Comparison of ENCODE assay signal across 8 cellular contexts in the genomic region with DNA sequence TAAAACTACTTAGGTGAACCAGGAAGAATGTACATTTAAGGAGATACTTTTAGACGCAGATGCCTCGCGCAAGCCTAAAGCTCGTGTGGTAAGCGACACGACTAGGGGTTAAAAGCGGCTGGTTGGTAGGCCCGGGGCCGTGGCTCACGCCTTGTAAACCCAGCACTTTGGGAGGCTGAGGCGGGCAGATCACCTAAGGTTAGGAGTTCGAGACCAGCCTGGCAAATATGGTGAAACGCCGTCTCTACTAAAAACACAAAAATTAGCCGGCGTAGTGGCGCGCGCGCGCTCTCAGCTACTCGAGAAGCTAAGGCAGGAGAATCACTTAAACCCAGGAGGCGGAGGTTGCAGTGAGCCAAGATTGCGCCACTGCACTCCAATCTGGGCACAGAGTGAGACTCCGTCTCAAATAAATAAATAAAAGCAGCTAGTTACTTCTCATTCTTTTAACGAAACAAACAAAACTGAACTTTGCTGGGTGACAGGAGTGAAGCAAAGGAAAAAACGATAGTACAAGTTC. TPM values are rescaled to one million over a fixed set of nuclear protein-coding genes. Genes with fewer than 3 reads are reported as not detected.
A peak's percentile ranks its signal among the peaks of the same experiment; 100 is the strongest.
DNase-seq lines count a peak whose midpoint lies in the region; FAIRE-seq and TF ChIP-seq lines count a peak whose summit lies in the region.

No MANE protein-coding gene starts in this region.

- peak overlapping the region; percentile 99 for H3K27ac Mint-ChIP-seq in activated CD4-positive, alpha-beta memory T cell treated with anti-CD3 and anti-CD28 coated beads, Interleukin-2, amount 10 ng/mL, durations not matched to agents 7 days and 5 days

- TF ChIP-seq CTCF in epithelial cell of proximal tubule (conservative IDR thresholded peaks at IDR 0.05; ENCODE audit: low read depth, low read length) = no peak

- POLR2A ChIA-PET in activated CD4-positive, alpha-beta memory T cell treated with anti-CD3 and anti-CD28 coated beads, Interleukin-2, amount 10 ng/mL, durations not matched to agents 7 days and 5 days (lab: Charles Lee) = interaction anchor here (0.8 to 3.1 kb wide), 10 partner anchors 8 to 169 kb away, joined by 3 to 52 read pairs (median 6); partner anchors contain the start of genes CAMK1D and UPF2

- 5% methylated on average over 27 of the region's 27 CpGs for WGBS in HUES64
- WGBS in thymus = 15% methylated on average over 27 of the region's 27 CpGs

- no peaks in the 10 kb centered on the region for H3K9me3 ChIP-seq in HUES64 (ENCODE audit: insufficient read depth, low read depth, low read length)
- H3K9me3 ChIP-seq in mucosa of stomach (ENCODE audit: control insufficient read depth, low read length) = no peaks in the 10 kb centered on the region
- H3K9me3 ChIP-seq in thymus (ENCODE audit: control insufficient read depth) = no peaks in the 10 kb centered on the region

- no peaks in the 10 kb centered on the region for H3K27me3 ChIP-seq in HUES64 (ENCODE audit: insufficient read depth, low read length)
- no peaks in the 10 kb centered on the region for H3K27me3 ChIP-seq in mucosa of stomach (ENCODE audit: control insufficient read depth, insufficient read depth, low read length)
- no peaks in the 10 kb centered on the region for H3K27me3 ChIP-seq in thymus (ENCODE audit: control insufficient read depth, insufficient read depth)

- no peak for FAIRE-seq in frontal cortex (lab: Jason Lieb, UNC)

- H3K36me3 ChIP-seq in HUES64 (ENCODE audit: insufficient read depth, low read length) (peaks cover 33% of the 10 kb centered on the region), mucosa of stomach (ENCODE audit: control insufficient read depth, insufficient read depth, low read length) (peaks cover 8% of the 10 kb centered on the region), thymus (ENCODE audit: control insufficient read depth, insufficient read depth) (peaks cover 3% of the 10 kb centered on the region)

- in situ Hi-C loops in ACHN (cut with HindIII; ENCODE audit: low pct_ligation_motif_present, low pct_unique_long_range_greater_than_20kb, low sequenced_read_pairs) = no loop called here

- peak; percentile 29 for DNase-seq in ACHN
- DNase-seq in activated CD4-positive, alpha-beta memory T cell treated with anti-CD3 and anti-CD28 coated beads, Interleukin-2, amount 10 ng/mL, durations not matched to agents 7 days and 5 days = peak; percentile 56
- no peak for DNase-seq in epithelial cell of proximal tubule (ENCODE audit: low read depth)
- DNase-seq in SW480 (ENCODE audit: low spot score) = no peak
- no peak for DNase-seq in frontal cortex (ENCODE audit: low spot score in 2 of 2)

- peaks cover 52% of the 10 kb centered on the region for H3K36me3 Mint-ChIP-seq in activated CD4-positive, alpha-beta memory T cell treated with anti-CD3 and anti-CD28 coated beads, Interleukin-2, amount 10 ng/mL, durations not matched to agents 7 days and 5 days (ENCODE audit: low read depth)

- H3K9me3 Mint-ChIP-seq in activated CD4-positive, alpha-beta memory T cell treated with anti-CD3 and anti-CD28 coated beads, Interleukin-2, amount 10 ng/mL, durations not matched to agents 7 days and 5 days = no peaks in the 10 kb centered on the region

- CTCF ChIA-PET in activated CD4-positive, alpha-beta memory T cell treated with anti-CD3 and anti-CD28 coated beads, Interleukin-2, amount 10 ng/mL, durations not matched to agents 7 days and 5 days (lab: Charles Lee) = interaction anchor here (0.7 to 1.8 kb wide), 4 partner anchors 16 to 462 kb away, joined by 3 to 16 read pairs (median 4); no protein-coding TSS in a partner anchor

- peak overlapping the region; percentile 89 for H3K4me3 Mint-ChIP-seq in activated CD4-positive, alpha-beta memory T cell treated with anti-CD3 and anti-CD28 coated beads, Interleukin-2, amount 10 ng/mL, durations not matched to agents 7 days and 5 days

- H3K9ac ChIP-seq in HUES64 (ENCODE audit: low read depth, low read length) (peak overlapping the region; percentile 91), mucosa of stomach (ENCODE audit: low read length) (peak overlapping the region; percentile 82)

- H3K27me3 Mint-ChIP-seq in activated CD4-positive, alpha-beta memory T cell treated with anti-CD3 and anti-CD28 coated beads, Interleukin-2, amount 10 ng/mL, durations not matched to agents 7 days and 5 days = no peaks in the 10 kb centered on the region

- peaks cover 67% of the 10 kb centered on the region for H3K4me1 Mint-ChIP-seq in activated CD4-positive, alpha-beta memory T cell treated with anti-CD3 and anti-CD28 coated beads, Interleukin-2, amount 10 ng/mL, durations not matched to agents 7 days and 5 days

- H3K4me3 ChIP-seq in HUES64 (ENCODE audit: low read length) = peak overlapping the region; percentile 87
- peak overlapping the region; percentile 94 for H3K4me3 ChIP-seq in epithelial cell of proximal tubule (ENCODE audit: low read depth, low read length)
- H3K4me3 ChIP-seq in mucosa of stomach (ENCODE audit: low read length) = peak overlapping the region; percentile 84
- H3K4me3 ChIP-seq in thymus (ENCODE audit: low read length) = peak overlapping the region; percentile 78

- H3K27ac ChIP-seq in HUES64 (ENCODE audit: low read depth, low read length) (no peak overlapping the region), thymus (ENCODE audit: low read depth) (no peak overlapping the region)

- H3K4me1 ChIP-seq in HUES64 (ENCODE audit: insufficient read depth, low read length) (peaks cover 6% of the 10 kb centered on the region; the same call in 1 of the 2 replicates), mucosa of stomach (ENCODE audit: control insufficient read depth, insufficient read depth, low read length) (peaks cover 8% of the 10 kb centered on the region), thymus (ENCODE audit: control insufficient read depth, insufficient read depth, low read length) (peaks cover 9% of the 10 kb centered on the region)

RNA-seq across cellular contexts. Expression of gene NUDT5, which starts 0.9 kb away (rescaled TPM):
- 101 TPM for polyA plus RNA-seq in HUES64 (2013, experiment 1 of 2)
- polyA plus RNA-seq in HUES64 (2013, experiment 2 of 2) = 98.3 TPM
- 10 to 100 TPM; 91.6 to 91.7 TPM for total RNA-seq in activated CD4-positive, alpha-beta memory T cell treated with anti-CD3 and anti-CD28 coated beads, Interleukin-2, amount 10 ng/mL, durations not matched to agents 7 days and 5 days
- total RNA-seq in epithelial cell of proximal tubule (64.5 and 106 TPM in 2 replicates), frontal cortex (14.3 TPM)
- 47.2 TPM for polyA plus RNA-seq in thymus

RNA-seq across cellular contexts. Expression of gene CDC123, which starts 1.2 kb away (rescaled TPM):
- polyA plus RNA-seq in HUES64 (2013, experiment 1 of 2) = 181 TPM
- 158 TPM for polyA plus RNA-seq in HUES64 (2013, experiment 2 of 2)
- 10 to 100 TPM; 89.5 to 95.1 TPM for total RNA-seq in activated CD4-positive, alpha-beta memory T cell treated with anti-CD3 and anti-CD28 coated beads, Interleukin-2, amount 10 ng/mL, durations not matched to agents 7 days and 5 days
- total RNA-seq in epithelial cell of proximal tubule = 96.5 and 174 TPM in 2 replicates
- 50.7 TPM for polyA plus RNA-seq in thymus
- total RNA-seq in frontal cortex = 146 TPM

Comparison
In these comparisons a context has a peak if more than half of its experiments do, and no peak if none do; other contexts are left out.
1. DNase-seq: peak in ACHN (single experiment) and activated CD4-positive, alpha-beta memory T cell treated with anti-CD3 and anti-CD28 coated beads, Interleukin-2, amount 10 ng/mL, durations not matched to agents 7 days and 5 days (single experiment); none in epithelial cell of proximal tubule (single experiment), SW480 (single experiment) and frontal cortex (0 of 2).
2. Peak in every context shown above with its lines, with median percentiles within 50 percentile points of each other: H3K4me3 ChIP-seq.